ENCODE assay signal across 23 cellular contexts in the genomic region with DNA sequence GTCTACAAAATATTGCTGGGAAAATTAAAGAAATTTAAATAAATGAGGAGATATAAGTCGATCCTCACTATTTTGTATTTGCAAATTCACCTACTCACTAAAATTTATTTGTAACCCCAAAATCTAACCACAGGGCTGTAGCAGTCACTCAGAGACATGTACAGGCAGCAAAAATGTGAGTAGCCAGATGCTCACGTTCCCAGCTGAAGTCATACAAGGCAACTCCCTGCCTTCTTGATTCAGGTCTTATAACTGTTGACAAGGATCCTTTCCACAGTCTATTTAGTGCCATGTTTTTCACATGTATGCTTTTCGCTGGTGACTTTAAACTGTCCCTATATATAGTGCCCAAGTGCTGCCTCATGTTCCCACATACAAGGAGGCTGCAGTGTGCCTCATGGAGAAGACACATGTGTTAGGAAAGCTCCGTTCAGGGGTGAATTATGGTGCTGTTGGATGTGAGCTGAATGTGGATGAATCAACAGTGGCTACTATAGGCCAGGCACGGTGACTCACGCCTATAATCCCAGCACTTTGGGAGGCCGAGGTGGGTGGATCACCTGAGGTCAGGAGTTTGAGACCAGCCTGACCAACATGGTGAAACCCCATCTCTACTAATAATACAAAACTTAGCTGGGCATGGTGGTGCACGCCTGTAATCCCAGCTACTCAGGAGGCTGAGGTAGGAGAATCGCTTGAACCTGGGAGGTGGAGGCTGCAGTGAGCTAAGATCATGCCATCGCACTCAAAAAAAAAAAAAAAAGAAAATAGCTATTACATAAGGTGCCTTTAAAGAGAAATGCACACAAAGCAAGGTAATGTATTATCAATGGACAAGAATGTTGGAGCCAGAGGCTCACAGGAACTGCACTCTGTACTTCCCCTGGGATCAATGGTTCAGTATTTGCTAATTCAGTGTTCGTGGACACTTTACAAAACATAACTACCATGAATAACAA.
"Had no signal": no experiment of that assay in that cellular context is flagged by ENCODE, and none has a peak within 500 bp of the region (broad histone marks: within the 10 kb centered on the region; RNA-seq: fewer than 3 reads in every experiment).

No MANE protein-coding gene starts in this region.

- H3K27me3 ChIP-seq: ascending aorta, tibial artery had no signal

- H3K4me3 Mint-ChIP-seq: activated CD4-positive, alpha-beta T cell treated with anti-CD3 and anti-CD28 coated beads, Interleukin-2, amount 10 ng/mL, durations not matched to agents 7 days and 5 days; activated CD8-positive, alpha-beta T cell treated with anti-CD3 and anti-CD28 coated beads, Interleukin-2, amount 10 ng/mL, durations not matched to agents 7 days and 5 days; activated naive CD4-positive, alpha-beta T cell treated with anti-CD3 and anti-CD28 coated beads, Interleukin-2, amount 10 ng/mL, durations not matched to agents 7 days and 5 days; activated naive CD8-positive, alpha-beta T cell treated with anti-CD3 and anti-CD28 coated beads, Interleukin-2, amount 50 U/mL, for 24 hours; mesothelial cell of epicardium; nephron progenitor cell had no signal

- H3K27ac Mint-ChIP-seq: activated CD4-positive, alpha-beta T cell treated with anti-CD3 and anti-CD28 coated beads, Interleukin-2, amount 10 ng/mL, durations not matched to agents 7 days and 5 days; activated CD8-positive, alpha-beta T cell treated with anti-CD3 and anti-CD28 coated beads, Interleukin-2, amount 10 ng/mL, durations not matched to agents 7 days and 5 days; activated naive CD4-positive, alpha-beta T cell treated with anti-CD3 and anti-CD28 coated beads, Interleukin-2, amount 10 ng/mL, durations not matched to agents 7 days and 5 days; activated naive CD8-positive, alpha-beta T cell treated with anti-CD3 and anti-CD28 coated beads, Interleukin-2, amount 50 U/mL, for 24 hours; mesothelial cell of epicardium; nephron progenitor cell had no signal

- DNase-seq: activated CD4-positive, alpha-beta T cell treated with anti-CD3 and anti-CD28 coated beads, Interleukin-2, amount 10 ng/mL, durations not matched to agents 7 days and 5 days; activated CD8-positive, alpha-beta memory T cell treated with anti-CD3 and anti-CD28 coated beads, Interleukin-2, amount 50 U/mL, for 4 hours; activated CD8-positive, alpha-beta T cell treated with anti-CD3 and anti-CD28 coated beads, Interleukin-2, amount 10 ng/mL, durations not matched to agents 7 days and 5 days; activated effector memory CD4-positive, alpha-beta T cell treated with Interleukin-2 at 50 U/mL for 16 hours; activated naive CD4-positive, alpha-beta T cell treated with anti-CD3 and anti-CD28 coated beads, Interleukin-2, amount 10 ng/mL, durations not matched to agents 7 days and 5 days; activated naive CD8-positive, alpha-beta T cell treated with anti-CD3 and anti-CD28 coated beads, Interleukin-2, amount 50 U/mL, for 24 hours; activated T-cell treated with anti-CD3 and anti-CD28 coated beads, Interleukin-2, amount 50 U/mL, for 48 hours; cerebellar nuclear complex; effector CD8-positive, alpha-beta T cell; hypothalamus; kidney; nephron progenitor cell; nucleus accumbens; posterior cingulate gyrus; stimulated activated CD4-positive, alpha-beta T cell treated with anti-CD3 and anti-CD28 coated beads, Interleukin-2, amount 100 ng/mL, for 24 hours; stimulated activated naive CD8-positive, alpha-beta T cell treated with anti-CD3 and anti-CD28 coated beads, Interleukin-15, Interleukin-2, amounts not matched to agents 100 U/mL and 50 U/mL, for 24 hours; substantia nigra; tibial artery had no signal

- H3K36me3 ChIP-seq: ascending aorta, tibial artery had no signal

- H3K27ac ChIP-seq: ascending aorta, tibial artery had no signal

- FAIRE-seq: endothelial cell of umbilical vein, frontal cortex, kidney had no signal

- H3K36me3 Mint-ChIP-seq: activated naive CD4-positive, alpha-beta T cell treated with anti-CD3 and anti-CD28 coated beads, Interleukin-2, amount 10 ng/mL, durations not matched to agents 7 days and 5 days; mesothelial cell of epicardium had no signal

- H3K9me3 Mint-ChIP-seq: activated CD4-positive, alpha-beta T cell treated with anti-CD3 and anti-CD28 coated beads, Interleukin-2, amount 10 ng/mL, durations not matched to agents 7 days and 5 days; activated naive CD4-positive, alpha-beta T cell treated with anti-CD3 and anti-CD28 coated beads, Interleukin-2, amount 10 ng/mL, durations not matched to agents 7 days and 5 days; activated naive CD8-positive, alpha-beta T cell treated with anti-CD3 and anti-CD28 coated beads, Interleukin-2, amount 50 U/mL, for 24 hours; mesothelial cell of epicardium; nephron progenitor cell had no signal

- H3K9me3 ChIP-seq: ascending aorta, tibial artery had no signal

- H3K4me1 Mint-ChIP-seq: activated CD4-positive, alpha-beta T cell treated with anti-CD3 and anti-CD28 coated beads, Interleukin-2, amount 10 ng/mL, durations not matched to agents 7 days and 5 days; activated naive CD4-positive, alpha-beta T cell treated with anti-CD3 and anti-CD28 coated beads, Interleukin-2, amount 10 ng/mL, durations not matched to agents 7 days and 5 days; activated naive CD8-positive, alpha-beta T cell treated with anti-CD3 and anti-CD28 coated beads, Interleukin-2, amount 50 U/mL, for 24 hours had no signal

- H3K4me1 ChIP-seq: ascending aorta had no signal

- H3K27me3 Mint-ChIP-seq: activated CD4-positive, alpha-beta T cell treated with anti-CD3 and anti-CD28 coated beads, Interleukin-2, amount 10 ng/mL, durations not matched to agents 7 days and 5 days; activated naive CD4-positive, alpha-beta T cell treated with anti-CD3 and anti-CD28 coated beads, Interleukin-2, amount 10 ng/mL, durations not matched to agents 7 days and 5 days; activated naive CD8-positive, alpha-beta T cell treated with anti-CD3 and anti-CD28 coated beads, Interleukin-2, amount 50 U/mL, for 24 hours had no signal

- H3K4me3 ChIP-seq: ascending aorta, lung, tibial artery had no signal
